ENCODE assay signal across 8 cellular contexts in genomic region chr1:36248250-36248894, GRCh38. TPM values are rescaled to one million over a fixed set of nuclear protein-coding genes. Genes with fewer than 3 reads are reported as not detected.
DNase-seq lines count a peak whose midpoint lies in the region; ATAC-seq and FAIRE-seq lines count a peak whose summit lies in the region.

No MANE protein-coding gene starts in this region.

- no peak overlapping the region for H3K4me3 ChIP-seq in aorta (ENCODE audit: low read length in 2 of 2)

- H3K27me3 ChIP-seq in aorta (ENCODE audit: control insufficient read depth in 1 of 2, insufficient read depth in 2 of 2, low read length in 1 of 2): no peaks in the 10 kb centered on the region

- H3K27ac ChIP-seq in aorta (ENCODE audit: low read depth in 1 of 2, low read length in 2 of 2): peak overlapping the region; percentile 70 to 76

- intact Hi-C loops in left colon (cut with DNase I, micrococcal nuclease) (no loop called here), aorta (cut with DNase I) (no loop called here)

- H3K4me1 ChIP-seq in aorta (ENCODE audit: control insufficient read depth in 1 of 2, insufficient read depth in 2 of 2, low read length in 2 of 2): peaks cover 0 to 8% of the 10 kb centered on the region in 2 donors

- ATAC-seq in activated naive CD4-positive, alpha-beta T cell treated with anti-CD3 and anti-CD28 coated beads, Interleukin-2, amount 50 U/mL, for 72 hours: peak in 1 of 2 donors; percentile 64
- peak; percentile 72 for ATAC-seq in left colon
- ATAC-seq in aorta (ENCODE audit: low FRiP score): peak; percentile 91
- ATAC-seq in GM19467 (IDR thresholded peaks at IDR 0.05; ENCODE audit: unreplicated experiment): no peak

- H3K9me3 Mint-ChIP-seq in activated naive CD4-positive, alpha-beta T cell treated with anti-CD3 and anti-CD28 coated beads, Interleukin-2, amount 50 U/mL, for 72 hours: peaks cover 0 to 5% of the 10 kb centered on the region in 2 donors

- H3K36me3 Mint-ChIP-seq in activated naive CD4-positive, alpha-beta T cell treated with anti-CD3 and anti-CD28 coated beads, Interleukin-2, amount 50 U/mL, for 72 hours: peaks cover 0 to 24% of the 10 kb centered on the region in 2 donors

- H3K36me3 ChIP-seq in aorta (ENCODE audit: control insufficient read depth in 1 of 2, insufficient read depth in 2 of 2, low read length in 1 of 2): no peaks in the 10 kb centered on the region

- FAIRE-seq in urothelium cell line (lab: Jason Lieb, UNC): no peak

- H3K9me3 ChIP-seq in aorta (ENCODE audit: control insufficient read depth, low read length): no peaks in the 10 kb centered on the region

- DNase-seq in activated naive CD4-positive, alpha-beta T cell treated with anti-CD3 and anti-CD28 coated beads, Interleukin-2, amount 50 U/mL, for 72 hours (ENCODE audit: low spot score in 2 of 2): no peak
- no peak for DNase-seq in activated naive CD4-positive, alpha-beta T cell (lab: John Stamatoyannopoulos, UW)
- DNase-seq in amniotic epithelial cell (ENCODE audit: low read depth) (peak; percentile 92), left colon (peak in 1 of 2 donors; percentile 50), aorta (peak; percentile 81 to 82), urothelium cell line (ENCODE audit: low spot score) (no peak), DMS153 treated with DMSO at 0.1 percent for 48 hours (lab: John Stamatoyannopoulos, UW; ENCODE audit: unreplicated experiment) (no peak)

- WGBS in aorta, 2 donors: 25 to 26% methylated on average over 4 of the region's 4 CpGs

- peak overlapping the region; percentile 67 to 93 for H3K27ac Mint-ChIP-seq in activated naive CD4-positive, alpha-beta T cell treated with anti-CD3 and anti-CD28 coated beads, Interleukin-2, amount 50 U/mL, for 72 hours

RNA-seq across cellular contexts. Expression of gene THRAP3, which starts 24.1 kb away (rescaled TPM):
- 100 to 1,000 TPM in 1 of 2 donors, 10 to 100 TPM in 1; 96.2 to 153 TPM for total RNA-seq in activated naive CD4-positive, alpha-beta T cell treated with anti-CD3 and anti-CD28 coated beads, Interleukin-2, amount 50 U/mL, for 72 hours
- total RNA-seq in left colon: 10 to 100 TPM; 78.7 to 79.7 TPM
- total RNA-seq in aorta: 10 to 100 TPM; 85.3 to 91.5 TPM
- polyA plus RNA-seq in aorta: 10 to 100 TPM; 31.6 to 46.7 TPM

RNA-seq across cellular contexts. Expression of gene SH3D21, which starts 57.8 kb away (rescaled TPM):
- 10 to 100 TPM in 1 of 2 donors, 1 to 10 TPM in 1; 4.4 to 47.1 TPM for total RNA-seq in activated naive CD4-positive, alpha-beta T cell treated with anti-CD3 and anti-CD28 coated beads, Interleukin-2, amount 50 U/mL, for 72 hours
- total RNA-seq in left colon (10 to 100 TPM; 14.6 to 30.6 TPM), aorta (1 to 10 TPM; 4.1 to 6.9 TPM)
- 1 to 10 TPM; 2.4 to 5.1 TPM for polyA plus RNA-seq in aorta

Comparison
In these comparisons a context has a peak if more than half of its experiments do, and no peak if none do; other contexts are left out.
1. DNase-seq: peak in amniotic epithelial cell (single experiment) and aorta (2 of 2); none in activated naive CD4-positive, alpha-beta T cell treated with anti-CD3 and anti-CD28 coated beads, Interleukin-2, amount 50 U/mL, for 72 hours (0 of 2), activated naive CD4-positive, alpha-beta T cell (0 of 4), urothelium cell line (single experiment) and DMS153 treated with DMSO at 0.1 percent for 48 hours (single experiment).